29 cellular contexts compared by ENCODE assay signal in genomic region chr16:12195296-12195695, GRCh38.
"Had no signal": no experiment of that assay in that cellular context is flagged by ENCODE, and none has a peak within 500 bp of the region (broad histone marks: within the 10 kb centered on the region; RNA-seq: fewer than 3 reads in every experiment).

No MANE protein-coding gene starts in this region.

- ATAC-seq: left colon; left lung; lower lobe of right lung; natural killer cell; right lobe of liver; stimulated activated memory B cell treated with anti-CD40 and anti-IgM and Interleukin-4, amounts not matched to agents 10 μg/mL and 1 μg/mL and 100 μg/mL, for 72 hours; stimulated activated naive CD8-positive, alpha-beta T cell treated with anti-CD3 and anti-CD28 coated beads, Interleukin-15, amount 100 ng/mL, for 72 hours had no signal

- H3K9ac ChIP-seq: neural progenitor cell had no signal

- H3K36me3 ChIP-seq: left lung, lower lobe of right lung, neural progenitor cell, neutrophil, ovary, right atrium auricular region, right lobe of liver, vagina had no signal

- H3K9me3 ChIP-seq: left lung, lower lobe of right lung, neutrophil, ovary, right atrium auricular region, right lobe of liver, tibial nerve, upper lobe of left lung, vagina had no signal

- H3K4me3 ChIP-seq: left lung, lower lobe of right lung, neural progenitor cell, ovary, right atrium auricular region, right lobe of liver, smooth muscle cell, tibial nerve, upper lobe of left lung, vagina had no signal

- H3K4me2 ChIP-seq: neural progenitor cell, smooth muscle cell had no signal

- H3K4me1 ChIP-seq: lower lobe of right lung, neural progenitor cell, right atrium auricular region, right lobe of liver, tibial nerve, upper lobe of left lung, vagina had no signal

- DNase-seq: hypothalamus; immature natural killer cell; kidney; left colon; left lung; lower lobe of right lung; mammary epithelial cell; mesenchymal stem cell; naive B cell; natural killer cell; nephron progenitor cell; ovary; right lobe of liver; stimulated activated CD4-positive, alpha-beta T cell treated with anti-CD3 and anti-CD28 coated beads, Interleukin-1b, Interleukin-23, amount 100 ng/mL, for 48 hours; stimulated activated CD4-positive, alpha-beta T cell treated with anti-CD3 and anti-CD28 coated beads, Interleukin-2, amount 100 ng/mL, for 48 hours; stimulated activated CD4-positive, alpha-beta T cell treated with anti-CD3 and anti-CD28 coated beads, Interleukin-4, amount 100 ng/mL, for 4 hours; stimulated activated CD8-positive, alpha-beta memory T cell treated with anti-CD3 and anti-CD28 coated beads, Interleukin-4, amount 100 ng/mL, for 48 hours; stimulated activated naive CD4-positive, alpha-beta T cell treated with Interleukin-2 at 50 U/mL for 16 hours; stimulated activated naive CD8-positive, alpha-beta T cell treated with anti-CD3 and anti-CD28 coated beads, Interleukin-15, amount 100 ng/mL, for 72 hours; substantia nigra; upper lobe of left lung had no signal

- H2AFZ ChIP-seq: neural progenitor cell had no signal

- H3K27me3 ChIP-seq: left lung, neural progenitor cell, neutrophil, ovary, right atrium auricular region, right lobe of liver, tibial nerve, upper lobe of left lung, vagina had no signal

- FAIRE-seq: islet of Langerhans, kidney had no signal

- H3K27ac ChIP-seq: left lung, lower lobe of right lung, neural progenitor cell, neutrophil, ovary, right atrium auricular region, right lobe of liver, tibial nerve, upper lobe of left lung, vagina had no signal
